ENCODE assay signal across 1 cellular context in genomic region chr14:49988080-49988990, GRCh38.
A peak's percentile ranks its signal among the peaks of the same experiment; 100 is the strongest.
TF ChIP-seq lines count a peak whose summit lies in the region.

No MANE protein-coding gene starts in this region.

TF ChIP-seq in HepG2, 621 proteins besides CTCF, POLR2A, EP300 and RAD21 (continued from another document and continues in another):
- TF ChIP-seq, protein P1, sequence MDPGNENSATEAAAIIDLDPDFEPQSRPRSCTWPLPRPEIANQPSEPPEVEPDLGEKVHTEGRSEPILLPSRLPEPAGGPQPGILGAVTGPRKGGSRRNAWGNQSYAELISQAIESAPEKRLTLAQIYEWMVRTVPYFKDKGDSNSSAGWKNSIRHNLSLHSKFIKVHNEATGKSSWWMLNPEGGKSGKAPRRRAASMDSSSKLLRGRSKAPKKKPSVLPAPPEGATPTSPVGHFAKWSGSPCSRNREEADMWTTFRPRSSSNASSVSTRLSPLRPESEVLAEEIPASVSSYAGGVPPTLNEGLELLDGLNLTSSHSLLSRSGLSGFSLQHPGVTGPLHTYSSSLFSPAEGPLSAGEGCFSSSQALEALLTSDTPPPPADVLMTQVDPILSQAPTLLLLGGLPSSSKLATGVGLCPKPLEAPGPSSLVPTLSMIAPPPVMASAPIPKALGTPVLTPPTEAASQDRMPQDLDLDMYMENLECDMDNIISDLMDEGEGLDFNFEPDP (CRISPR knock-in tag; conservative IDR thresholded peaks at IDR 0.05), result 0 out of 2 replicates have a peak, but pooled peaks have one; percentile 61
- TF ChIP-seq ETV6 (CRISPR knock-in tag; conservative IDR thresholded peaks at IDR 0.05) (no peak), ARHGAP35 (CRISPR knock-in tag; IDR thresholded peaks at IDR 0.05; ENCODE audit: borderline replicate concordance) (no peak), SIN3B (IDR thresholded peaks at IDR 0.05; ENCODE audit: low read length) (no peak), ZFP41 (CRISPR knock-in tag; IDR thresholded peaks at IDR 0.05; ENCODE audit: borderline replicate concordance) (no peak), ZNF101 (CRISPR knock-in tag; IDR thresholded peaks at IDR 0.05; ENCODE audit: borderline replicate concordance, low read depth) (no peak), HNRNPH1 (optimal IDR thresholded peaks at IDR 0.05; ENCODE audit: low read depth, low read length) (no peak), TCF7L2 (IDR thresholded peaks at IDR 0.05; ENCODE audit: low read depth, low read length) (no peak), ZBTB38 (CRISPR knock-in tag; IDR thresholded peaks at IDR 0.05) (peak; percentile 59; the same call in 1 of the 2 replicates), ZBTB21 (CRISPR knock-in tag; IDR thresholded peaks at IDR 0.05) (no peak), ZNF616 (CRISPR knock-in tag; IDR thresholded peaks at IDR 0.05; ENCODE audit: low read depth) (no peak), HIVEP1 (CRISPR knock-in tag; IDR thresholded peaks at IDR 0.05) (no peak), ZNF263 (CRISPR knock-in tag; IDR thresholded peaks at IDR 0.05) (no peak), CENPT (CRISPR knock-in tag; IDR thresholded peaks at IDR 0.05; ENCODE audit: low read depth) (no peak), ZNF605 (CRISPR knock-in tag; IDR thresholded peaks at IDR 0.05) (no peak; the same call in 1 of the 2 replicates), TAF15 (IDR thresholded peaks at IDR 0.05; ENCODE audit: low read depth, low read length, poor library complexity, severe bottlenecking) (no peak), SKI (IDR thresholded peaks at IDR 0.05; ENCODE audit: partially characterized antibody) (no peak), ZNF335 (CRISPR knock-in tag; IDR thresholded peaks at IDR 0.05) (no peak), SOX13 (IDR thresholded peaks at IDR 0.05) (no peak), SOX13 (CRISPR knock-in tag; conservative IDR thresholded peaks at IDR 0.05 in 1 of 2, IDR thresholded peaks at IDR 0.05 in 1 of 2) (0 out of 4 replicates have a peak, but pooled peaks of 1 of the 2 experiments have one; percentile 18), KAT8 (CRISPR knock-in tag; IDR thresholded peaks at IDR 0.05) (no peak), ZNF331 (CRISPR knock-in tag; IDR thresholded peaks at IDR 0.05) (no peak), NCOA5 (CRISPR knock-in tag; IDR thresholded peaks at IDR 0.05) (no peak), ZNF484 (CRISPR knock-in tag; IDR thresholded peaks at IDR 0.05; ENCODE audit: borderline replicate concordance, low read depth) (no peak), MXI1 (IDR thresholded peaks at IDR 0.05; ENCODE audit: borderline replicate concordance, low read depth, low read length) (no peak), KLF15 (CRISPR knock-in tag; IDR thresholded peaks at IDR 0.05; ENCODE audit: borderline replicate concordance) (no peak), HMGA1 (CRISPR knock-in tag; conservative IDR thresholded peaks at IDR 0.05) (no peak), NAIF1 (CRISPR knock-in tag; IDR thresholded peaks at IDR 0.05; ENCODE audit: borderline replicate concordance) (no peak), ZNF496 (CRISPR knock-in tag; IDR thresholded peaks at IDR 0.05; ENCODE audit: insufficient replicate concordance) (no peak), KMT2A (CRISPR knock-in tag; IDR thresholded peaks at IDR 0.05) (no peak), ARID2 (CRISPR knock-in tag; IDR thresholded peaks at IDR 0.05; ENCODE audit: borderline replicate concordance) (0 out of 2 replicates have a peak, but pooled peaks have one; percentile 64), ZNF564 (CRISPR knock-in tag; IDR thresholded peaks at IDR 0.05) (no peak), PHF21A (CRISPR knock-in tag; IDR thresholded peaks at IDR 0.05) (no peak)
- TF ChIP-seq, protein P2, sequence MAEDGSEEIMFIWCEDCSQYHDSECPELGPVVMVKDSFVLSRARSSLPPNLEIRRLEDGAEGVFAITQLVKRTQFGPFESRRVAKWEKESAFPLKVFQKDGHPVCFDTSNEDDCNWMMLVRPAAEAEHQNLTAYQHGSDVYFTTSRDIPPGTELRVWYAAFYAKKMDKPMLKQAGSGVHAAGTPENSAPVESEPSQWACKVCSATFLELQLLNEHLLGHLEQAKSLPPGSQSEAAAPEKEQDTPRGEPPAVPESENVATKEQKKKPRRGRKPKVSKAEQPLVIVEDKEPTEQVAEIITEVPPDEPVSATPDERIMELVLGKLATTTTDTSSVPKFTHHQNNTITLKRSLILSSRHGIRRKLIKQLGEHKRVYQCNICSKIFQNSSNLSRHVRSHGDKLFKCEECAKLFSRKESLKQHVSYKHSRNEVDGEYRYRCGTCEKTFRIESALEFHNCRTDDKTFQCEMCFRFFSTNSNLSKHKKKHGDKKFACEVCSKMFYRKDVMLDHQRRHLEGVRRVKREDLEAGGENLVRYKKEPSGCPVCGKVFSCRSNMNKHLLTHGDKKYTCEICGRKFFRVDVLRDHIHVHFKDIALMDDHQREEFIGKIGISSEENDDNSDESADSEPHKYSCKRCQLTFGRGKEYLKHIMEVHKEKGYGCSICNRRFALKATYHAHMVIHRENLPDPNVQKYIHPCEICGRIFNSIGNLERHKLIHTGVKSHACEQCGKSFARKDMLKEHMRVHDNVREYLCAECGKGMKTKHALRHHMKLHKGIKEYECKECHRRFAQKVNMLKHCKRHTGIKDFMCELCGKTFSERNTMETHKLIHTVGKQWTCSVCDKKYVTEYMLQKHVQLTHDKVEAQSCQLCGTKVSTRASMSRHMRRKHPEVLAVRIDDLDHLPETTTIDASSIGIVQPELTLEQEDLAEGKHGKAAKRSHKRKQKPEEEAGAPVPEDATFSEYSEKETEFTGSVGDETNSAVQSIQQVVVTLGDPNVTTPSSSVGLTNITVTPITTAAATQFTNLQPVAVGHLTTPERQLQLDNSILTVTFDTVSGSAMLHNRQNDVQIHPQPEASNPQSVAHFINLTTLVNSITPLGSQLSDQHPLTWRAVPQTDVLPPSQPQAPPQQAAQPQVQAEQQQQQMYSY (CRISPR knock-in tag; IDR thresholded peaks at IDR 0.05), result peak; percentile 29; the same call in 1 of the 2 replicates
- TF ChIP-seq, protein P3, sequence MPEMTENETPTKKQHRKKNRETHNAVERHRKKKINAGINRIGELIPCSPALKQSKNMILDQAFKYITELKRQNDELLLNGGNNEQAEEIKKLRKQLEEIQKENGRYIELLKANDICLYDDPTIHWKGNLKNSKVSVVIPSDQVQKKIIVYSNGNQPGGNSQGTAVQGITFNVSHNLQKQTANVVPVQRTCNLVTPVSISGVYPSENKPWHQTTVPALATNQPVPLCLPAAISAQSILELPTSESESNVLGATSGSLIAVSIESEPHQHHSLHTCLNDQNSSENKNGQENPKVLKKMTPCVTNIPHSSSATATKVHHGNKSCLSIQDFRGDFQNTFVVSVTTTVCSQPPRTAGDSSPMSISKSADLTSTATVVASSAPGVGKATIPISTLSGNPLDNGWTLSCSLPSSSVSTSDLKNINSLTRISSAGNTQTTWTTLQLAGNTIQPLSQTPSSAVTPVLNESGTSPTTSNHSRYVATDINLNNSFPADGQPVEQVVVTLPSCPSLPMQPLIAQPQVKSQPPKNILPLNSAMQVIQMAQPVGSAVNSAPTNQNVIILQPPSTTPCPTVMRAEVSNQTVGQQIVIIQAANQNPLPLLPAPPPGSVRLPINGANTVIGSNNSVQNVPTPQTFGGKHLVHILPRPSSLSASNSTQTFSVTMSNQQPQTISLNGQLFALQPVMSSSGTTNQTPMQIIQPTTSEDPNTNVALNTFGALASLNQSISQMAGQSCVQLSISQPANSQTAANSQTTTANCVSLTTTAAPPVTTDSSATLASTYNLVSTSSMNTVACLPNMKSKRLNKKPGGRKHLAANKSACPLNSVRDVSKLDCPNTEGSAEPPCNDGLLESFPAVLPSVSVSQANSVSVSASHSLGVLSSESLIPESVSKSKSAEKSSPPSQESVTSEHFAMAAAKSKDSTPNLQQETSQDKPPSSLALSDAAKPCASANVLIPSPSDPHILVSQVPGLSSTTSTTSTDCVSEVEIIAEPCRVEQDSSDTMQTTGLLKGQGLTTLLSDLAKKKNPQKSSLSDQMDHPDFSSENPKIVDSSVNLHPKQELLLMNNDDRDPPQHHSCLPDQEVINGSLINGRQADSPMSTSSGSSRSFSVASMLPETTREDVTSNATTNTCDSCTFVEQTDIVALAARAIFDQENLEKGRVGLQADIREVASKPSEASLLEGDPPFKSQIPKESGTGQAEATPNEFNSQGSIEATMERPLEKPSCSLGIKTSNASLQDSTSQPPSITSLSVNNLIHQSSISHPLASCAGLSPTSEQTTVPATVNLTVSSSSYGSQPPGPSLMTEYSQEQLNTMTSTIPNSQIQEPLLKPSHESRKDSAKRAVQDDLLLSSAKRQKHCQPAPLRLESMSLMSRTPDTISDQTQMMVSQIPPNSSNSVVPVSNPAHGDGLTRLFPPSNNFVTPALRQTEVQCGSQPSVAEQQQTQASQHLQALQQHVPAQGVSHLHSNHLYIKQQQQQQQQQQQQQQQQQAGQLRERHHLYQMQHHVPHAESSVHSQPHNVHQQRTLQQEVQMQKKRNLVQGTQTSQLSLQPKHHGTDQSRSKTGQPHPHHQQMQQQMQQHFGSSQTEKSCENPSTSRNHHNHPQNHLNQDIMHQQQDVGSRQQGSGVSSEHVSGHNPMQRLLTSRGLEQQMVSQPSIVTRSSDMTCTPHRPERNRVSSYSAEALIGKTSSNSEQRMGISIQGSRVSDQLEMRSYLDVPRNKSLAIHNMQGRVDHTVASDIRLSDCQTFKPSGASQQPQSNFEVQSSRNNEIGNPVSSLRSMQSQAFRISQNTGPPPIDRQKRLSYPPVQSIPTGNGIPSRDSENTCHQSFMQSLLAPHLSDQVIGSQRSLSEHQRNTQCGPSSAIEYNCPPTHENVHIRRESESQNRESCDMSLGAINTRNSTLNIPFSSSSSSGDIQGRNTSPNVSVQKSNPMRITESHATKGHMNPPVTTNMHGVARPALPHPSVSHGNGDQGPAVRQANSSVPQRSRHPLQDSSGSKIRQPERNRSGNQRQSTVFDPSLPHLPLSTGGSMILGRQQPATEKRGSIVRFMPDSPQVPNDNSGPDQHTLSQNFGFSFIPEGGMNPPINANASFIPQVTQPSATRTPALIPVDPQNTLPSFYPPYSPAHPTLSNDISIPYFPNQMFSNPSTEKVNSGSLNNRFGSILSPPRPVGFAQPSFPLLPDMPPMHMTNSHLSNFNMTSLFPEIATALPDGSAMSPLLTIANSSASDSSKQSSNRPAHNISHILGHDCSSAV (CRISPR knock-in tag; IDR thresholded peaks at IDR 0.05; ENCODE audit: borderline replicate concordance), result no peak
- TF ChIP-seq, protein P4, sequence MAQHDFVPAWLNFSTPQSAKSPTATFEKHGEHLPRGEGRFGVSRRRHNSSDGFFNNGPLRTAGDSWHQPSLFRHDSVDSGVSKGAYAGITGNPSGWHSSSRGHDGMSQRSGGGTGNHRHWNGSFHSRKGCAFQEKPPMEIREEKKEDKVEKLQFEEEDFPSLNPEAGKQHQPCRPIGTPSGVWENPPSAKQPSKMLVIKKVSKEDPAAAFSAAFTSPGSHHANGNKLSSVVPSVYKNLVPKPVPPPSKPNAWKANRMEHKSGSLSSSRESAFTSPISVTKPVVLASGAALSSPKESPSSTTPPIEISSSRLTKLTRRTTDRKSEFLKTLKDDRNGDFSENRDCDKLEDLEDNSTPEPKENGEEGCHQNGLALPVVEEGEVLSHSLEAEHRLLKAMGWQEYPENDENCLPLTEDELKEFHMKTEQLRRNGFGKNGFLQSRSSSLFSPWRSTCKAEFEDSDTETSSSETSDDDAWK (CRISPR knock-in tag; IDR thresholded peaks at IDR 0.05), result no peak
- TF ChIP-seq, protein P5, sequence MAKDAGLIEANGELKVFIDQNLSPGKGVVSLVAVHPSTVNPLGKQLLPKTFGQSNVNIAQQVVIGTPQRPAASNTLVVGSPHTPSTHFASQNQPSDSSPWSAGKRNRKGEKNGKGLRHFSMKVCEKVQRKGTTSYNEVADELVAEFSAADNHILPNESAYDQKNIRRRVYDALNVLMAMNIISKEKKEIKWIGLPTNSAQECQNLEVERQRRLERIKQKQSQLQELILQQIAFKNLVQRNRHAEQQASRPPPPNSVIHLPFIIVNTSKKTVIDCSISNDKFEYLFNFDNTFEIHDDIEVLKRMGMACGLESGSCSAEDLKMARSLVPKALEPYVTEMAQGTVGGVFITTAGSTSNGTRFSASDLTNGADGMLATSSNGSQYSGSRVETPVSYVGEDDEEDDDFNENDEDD (CRISPR knock-in tag; IDR thresholded peaks at IDR 0.05; ENCODE audit: borderline replicate concordance), result no peak
- TF ChIP-seq, protein P6, sequence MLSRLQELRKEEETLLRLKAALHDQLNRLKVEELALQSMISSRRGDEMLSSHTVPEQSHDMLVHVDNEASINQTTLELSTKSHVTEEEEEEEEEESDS (CRISPR knock-in tag; IDR thresholded peaks at IDR 0.05; ENCODE audit: borderline replicate concordance), result 0 out of 2 replicates have a peak, but pooled peaks have one; percentile 36
- TF ChIP-seq, protein P7, sequence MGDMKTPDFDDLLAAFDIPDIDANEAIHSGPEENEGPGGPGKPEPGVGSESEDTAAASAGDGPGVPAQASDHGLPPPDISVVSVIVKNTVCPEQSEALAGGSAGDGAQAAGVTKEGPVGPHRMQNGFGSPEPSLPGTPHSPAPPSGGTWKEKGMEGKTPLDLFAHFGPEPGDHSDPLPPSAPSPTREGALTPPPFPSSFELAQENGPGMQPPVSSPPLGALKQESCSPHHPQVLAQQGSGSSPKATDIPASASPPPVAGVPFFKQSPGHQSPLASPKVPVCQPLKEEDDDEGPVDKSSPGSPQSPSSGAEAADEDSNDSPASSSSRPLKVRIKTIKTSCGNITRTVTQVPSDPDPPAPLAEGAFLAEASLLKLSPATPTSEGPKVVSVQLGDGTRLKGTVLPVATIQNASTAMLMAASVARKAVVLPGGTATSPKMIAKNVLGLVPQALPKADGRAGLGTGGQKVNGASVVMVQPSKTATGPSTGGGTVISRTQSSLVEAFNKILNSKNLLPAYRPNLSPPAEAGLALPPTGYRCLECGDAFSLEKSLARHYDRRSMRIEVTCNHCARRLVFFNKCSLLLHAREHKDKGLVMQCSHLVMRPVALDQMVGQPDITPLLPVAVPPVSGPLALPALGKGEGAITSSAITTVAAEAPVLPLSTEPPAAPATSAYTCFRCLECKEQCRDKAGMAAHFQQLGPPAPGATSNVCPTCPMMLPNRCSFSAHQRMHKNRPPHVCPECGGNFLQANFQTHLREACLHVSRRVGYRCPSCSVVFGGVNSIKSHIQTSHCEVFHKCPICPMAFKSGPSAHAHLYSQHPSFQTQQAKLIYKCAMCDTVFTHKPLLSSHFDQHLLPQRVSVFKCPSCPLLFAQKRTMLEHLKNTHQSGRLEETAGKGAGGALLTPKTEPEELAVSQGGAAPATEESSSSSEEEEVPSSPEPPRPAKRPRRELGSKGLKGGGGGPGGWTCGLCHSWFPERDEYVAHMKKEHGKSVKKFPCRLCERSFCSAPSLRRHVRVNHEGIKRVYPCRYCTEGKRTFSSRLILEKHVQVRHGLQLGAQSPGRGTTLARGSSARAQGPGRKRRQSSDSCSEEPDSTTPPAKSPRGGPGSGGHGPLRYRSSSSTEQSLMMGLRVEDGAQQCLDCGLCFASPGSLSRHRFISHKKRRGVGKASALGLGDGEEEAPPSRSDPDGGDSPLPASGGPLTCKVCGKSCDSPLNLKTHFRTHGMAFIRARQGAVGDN (CRISPR knock-in tag; IDR thresholded peaks at IDR 0.05), result peak; percentile 36
